In the genomic region with DNA sequence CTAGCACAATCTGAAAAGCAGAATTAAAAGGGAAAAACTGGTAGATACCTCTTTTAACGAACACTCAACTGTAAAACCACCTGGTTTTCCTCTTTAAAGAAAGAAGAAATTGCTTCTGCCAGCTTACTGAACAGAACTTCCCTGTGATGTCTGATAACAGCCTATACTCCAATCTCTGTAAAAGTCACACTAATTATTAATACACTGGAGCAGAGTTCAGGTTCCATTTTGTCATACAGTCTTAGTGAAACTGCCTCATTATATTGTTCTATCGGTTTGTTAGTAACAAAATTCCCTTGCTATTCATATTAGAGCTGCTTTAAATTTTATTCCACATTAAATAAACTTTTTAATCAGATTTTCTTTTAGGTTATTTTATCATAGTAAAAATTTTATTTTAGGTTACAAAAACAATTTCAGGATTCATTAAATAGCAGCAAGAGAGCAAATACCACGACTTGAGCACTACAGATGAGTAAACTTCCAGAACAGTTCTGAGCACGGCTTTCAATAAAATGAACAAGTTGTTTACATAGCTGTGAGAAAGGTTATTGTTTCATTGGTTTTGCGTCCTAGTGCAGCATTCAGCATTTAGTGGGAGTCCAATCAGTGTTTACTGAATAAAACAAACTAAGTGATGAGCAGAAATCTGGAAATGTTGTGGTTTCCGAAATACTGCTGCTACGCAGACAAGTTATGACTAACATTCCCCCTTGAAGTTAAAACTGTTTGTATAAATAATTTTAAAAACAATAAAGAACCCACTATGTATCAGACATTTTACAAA, we compare ENCODE assay signal across 12 cellular contexts.
DNase-seq lines count a peak whose midpoint lies in the region; ATAC-seq and TF ChIP-seq lines count a peak whose summit lies in the region.
"Had no signal": no experiment of that assay in that cellular context is flagged by ENCODE, and none has a peak within 500 bp of the region (broad histone marks: within the 10 kb centered on the region; RNA-seq: fewer than 3 reads in every experiment).

No MANE protein-coding gene starts in this region.

- no peak for ATAC-seq in activated naive CD8-positive, alpha-beta T cell treated with anti-CD3 and anti-CD28 coated beads, Interleukin-2, amount 50 U/mL, for 24 hours

- peak overlapping the region in 1 of 2 donors; percentile 30 for H3K4me3 ChIP-seq in muscle layer of colon (ENCODE audit: low read depth in 1 of 2, low read length in 2 of 2)
- no peak overlapping the region for H3K4me3 ChIP-seq in urinary bladder (ENCODE audit: low read depth, low read length)
- H3K4me3 ChIP-seq in spleen: no peak overlapping the region
- H3K4me3 ChIP-seq: BLaER1 treated with 17β-estradiol and CSF1 and Interleukin-3, amounts not matched to agents 10 nM and 100 nM had no signal

- TF ChIP-seq CTCF in chondrocyte (IDR thresholded peaks at IDR 0.05) (no peak), spleen (IDR thresholded peaks at IDR 0.05 in 8 of 11, conservative IDR thresholded peaks at IDR 0.05 in 3 of 11) (no peak)

- WGBS in urinary bladder: 39% methylated on average over 7 of the region's 7 CpGs
- 64 to 84% (median 72%) methylated on average over 7 of the region's 7 CpGs for WGBS in spleen, 5 donors

- peak overlapping the region; percentile 13 for H3K27ac Mint-ChIP-seq in activated naive CD8-positive, alpha-beta T cell treated with anti-CD3 and anti-CD28 coated beads for 36 hours
- no peak overlapping the region for H3K27ac Mint-ChIP-seq in activated naive CD8-positive, alpha-beta T cell treated with anti-CD3 and anti-CD28 coated beads, Interleukin-2, amount 50 U/mL, for 24 hours
- H3K27ac Mint-ChIP-seq in chondrocyte (ENCODE audit: unreplicated experiment): peak overlapping the region; percentile 78
- H3K27ac Mint-ChIP-seq: type B pancreatic cell had no signal

- no peak overlapping the region for H3K4me3 Mint-ChIP-seq in activated naive CD8-positive, alpha-beta T cell treated with anti-CD3 and anti-CD28 coated beads for 36 hours
- H3K4me3 Mint-ChIP-seq in activated naive CD8-positive, alpha-beta T cell treated with anti-CD3 and anti-CD28 coated beads, Interleukin-2, amount 50 U/mL, for 24 hours: no peak overlapping the region
- no peak overlapping the region for H3K4me3 Mint-ChIP-seq in chondrocyte (ENCODE audit: unreplicated experiment)
- H3K4me3 Mint-ChIP-seq: type B pancreatic cell had no signal

- no peaks in the 10 kb centered on the region for H3K36me3 ChIP-seq in muscle layer of colon (ENCODE audit: insufficient read depth, low read length)
- H3K36me3 ChIP-seq in urinary bladder (ENCODE audit: insufficient read depth): no peaks in the 10 kb centered on the region
- H3K36me3 ChIP-seq in spleen: no peaks in the 10 kb centered on the region
- H3K36me3 ChIP-seq: BLaER1 treated with 17β-estradiol and CSF1 and Interleukin-3, amounts not matched to agents 10 nM and 100 nM had no signal

- no peaks in the 10 kb centered on the region for H3K27me3 ChIP-seq in muscle layer of colon (ENCODE audit: control insufficient read depth in 1 of 2, insufficient read depth in 2 of 2, low read length in 2 of 2)
- H3K27me3 ChIP-seq in spleen (replicated peaks in 1 of 7): no peaks in the 10 kb centered on the region
- H3K27me3 ChIP-seq: BLaER1 treated with 17β-estradiol and CSF1 and Interleukin-3, amounts not matched to agents 10 nM and 100 nM had no signal

- no peak for DNase-seq in activated naive CD8-positive, alpha-beta T cell treated with anti-CD3 and anti-CD28 coated beads for 36 hours
- no peak for DNase-seq in activated naive CD8-positive, alpha-beta T cell treated with anti-CD3 and anti-CD28 coated beads, Interleukin-2, amount 50 U/mL, for 24 hours
- DNase-seq in chondrocyte (ENCODE audit: low spot score) (no peak), NCI-H1930 (lab: John Stamatoyannopoulos, UW) (no peak), spleen (no peak)
- DNase-seq in stimulated activated CD4-positive, alpha-beta T cell treated with anti-CD3 and anti-CD28 coated beads, Interleukin-1b, Interleukin-23, amount 100 ng/mL, for 48 hours: no peak
- DNase-seq: amniotic stem cell, NCI-H2081 treated with DMSO at 0.1 percent for 48 hours had no signal

- H3K9ac ChIP-seq in muscle layer of colon (ENCODE audit: low read length): peak overlapping the region; percentile 21
- H3K9ac ChIP-seq: BLaER1 treated with 17β-estradiol and CSF1 and Interleukin-3, amounts not matched to agents 10 nM and 100 nM had no signal

- no peaks in the 10 kb centered on the region for H3K27me3 Mint-ChIP-seq in activated naive CD8-positive, alpha-beta T cell treated with anti-CD3 and anti-CD28 coated beads for 36 hours
- H3K27me3 Mint-ChIP-seq in activated naive CD8-positive, alpha-beta T cell treated with anti-CD3 and anti-CD28 coated beads, Interleukin-2, amount 50 U/mL, for 24 hours: no peaks in the 10 kb centered on the region
- H3K27me3 Mint-ChIP-seq in chondrocyte (ENCODE audit: low read depth): no peaks in the 10 kb centered on the region
- H3K27me3 Mint-ChIP-seq: type B pancreatic cell had no signal

- intact Hi-C loops in spleen (cut with DNase I; ENCODE audit: low total_unique reads): loop anchor here (10.0 kb wide), 1 partner anchor 302 kb away; no protein-coding TSS in a partner anchor

- H3K27ac ChIP-seq in muscle layer of colon (ENCODE audit: low read depth, low read length) (peak overlapping the region; percentile 80), urinary bladder (ENCODE audit: low read depth) (peak overlapping the region; percentile 74), spleen (no peak overlapping the region)
- H3K27ac ChIP-seq: BLaER1 treated with 17β-estradiol and CSF1 and Interleukin-3, amounts not matched to agents 10 nM and 100 nM had no signal

- TF ChIP-seq POLR2A in spleen (IDR thresholded peaks at IDR 0.05): no peak

- H3K9me3 ChIP-seq in muscle layer of colon (ENCODE audit: low read length): no peaks in the 10 kb centered on the region
- H3K9me3 ChIP-seq in spleen: no peaks in the 10 kb centered on the region
- H3K9me3 ChIP-seq: BLaER1 treated with 17β-estradiol and CSF1 and Interleukin-3, amounts not matched to agents 10 nM and 100 nM had no signal

- peaks cover 46% of the 10 kb centered on the region for H3K4me1 Mint-ChIP-seq in activated naive CD8-positive, alpha-beta T cell treated with anti-CD3 and anti-CD28 coated beads for 36 hours
- H3K4me1 Mint-ChIP-seq in activated naive CD8-positive, alpha-beta T cell treated with anti-CD3 and anti-CD28 coated beads, Interleukin-2, amount 50 U/mL, for 24 hours: peaks cover 57% of the 10 kb centered on the region
- H3K4me1 Mint-ChIP-seq in chondrocyte (ENCODE audit: low read depth): peaks cover 61% of the 10 kb centered on the region

- peaks cover 6% of the 10 kb centered on the region for H3K9me3 Mint-ChIP-seq in activated naive CD8-positive, alpha-beta T cell treated with anti-CD3 and anti-CD28 coated beads for 36 hours
- no peaks in the 10 kb centered on the region for H3K9me3 Mint-ChIP-seq in activated naive CD8-positive, alpha-beta T cell treated with anti-CD3 and anti-CD28 coated beads, Interleukin-2, amount 50 U/mL, for 24 hours
- H3K9me3 Mint-ChIP-seq in chondrocyte (ENCODE audit: low read depth): no peaks in the 10 kb centered on the region
- H3K9me3 Mint-ChIP-seq: type B pancreatic cell had no signal

- peaks cover 58% of the 10 kb centered on the region for H3K4me1 ChIP-seq in muscle layer of colon (ENCODE audit: insufficient read depth, low read length)
- H3K4me1 ChIP-seq in urinary bladder (ENCODE audit: insufficient read depth): peaks cover 1% of the 10 kb centered on the region
- peaks cover 5 to 41% (median 17%) of the 10 kb centered on the region in 6 donors for H3K4me1 ChIP-seq in spleen

- H3K36me3 Mint-ChIP-seq in activated naive CD8-positive, alpha-beta T cell treated with anti-CD3 and anti-CD28 coated beads for 36 hours: peaks cover 24% of the 10 kb centered on the region
- H3K36me3 Mint-ChIP-seq in activated naive CD8-positive, alpha-beta T cell treated with anti-CD3 and anti-CD28 coated beads, Interleukin-2, amount 50 U/mL, for 24 hours (ENCODE audit: low read depth): peaks cover 3% of the 10 kb centered on the region
- H3K36me3 Mint-ChIP-seq in chondrocyte (ENCODE audit: low read depth): no peaks in the 10 kb centered on the region
- H3K36me3 Mint-ChIP-seq: type B pancreatic cell had no signal

Comparison
In these comparisons a context has a peak if more than half of its experiments do, and no peak if none do; other contexts are left out.
1. H3K27ac ChIP-seq: peak in muscle layer of colon (single experiment) and urinary bladder (single experiment); none in spleen (0 of 8).